In genomic region chr5:37121465-37121864, GRCh38 we compare ENCODE assay signal across 1 cellular context.
TF ChIP-seq lines count a peak whose summit lies in the region.

No MANE protein-coding gene starts in this region.

TF ChIP-seq in GM12878, 131 proteins besides CTCF, POLR2A, EP300 and RAD21:
- TF ChIP-seq NKRF (conservative IDR thresholded peaks at IDR 0.05) (no peak), E2F8 (IDR thresholded peaks at IDR 0.05; ENCODE audit: low read depth, partially characterized antibody) (no peak), GATAD2B (conservative IDR thresholded peaks at IDR 0.05; ENCODE audit: low read depth) (no peak), MXI1 (IDR thresholded peaks at IDR 0.05; ENCODE audit: low read depth, low read length) (no peak), TAF1 (IDR thresholded peaks at IDR 0.05; ENCODE audit: borderline replicate concordance, low read depth, low read length) (no peak), SUPT20H (IDR thresholded peaks at IDR 0.05; ENCODE audit: borderline replicate concordance, control insufficient read depth, low read depth, low read length) (no peak), IKZF1 (conservative IDR thresholded peaks at IDR 0.05) (no peak), E2F4 (IDR thresholded peaks at IDR 0.05; ENCODE audit: low read depth, low read length) (no peak), GABPA (IDR thresholded peaks at IDR 0.05; ENCODE audit: low read depth) (no peak)
